8 cellular contexts compared by ENCODE assay signal in the genomic region with DNA sequence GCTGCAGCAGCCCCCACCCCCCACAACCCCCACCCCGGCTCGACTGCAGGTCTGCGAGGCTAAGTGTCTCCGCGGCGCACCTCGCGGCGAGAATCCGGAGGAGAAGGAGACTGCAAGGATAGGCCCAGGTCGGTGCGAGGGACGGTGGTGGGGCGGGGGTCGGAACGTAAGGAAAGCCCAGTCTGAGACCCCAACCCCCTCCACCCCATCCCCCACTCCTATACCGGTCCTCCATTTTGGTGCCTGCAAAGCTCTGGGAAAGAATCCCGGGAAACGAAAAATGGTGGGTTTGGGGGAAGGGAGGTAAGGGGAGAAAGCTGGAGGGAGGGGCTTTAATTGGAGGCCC. TPM values are rescaled to one million over a fixed set of nuclear protein-coding genes. Genes with fewer than 3 reads are reported as not detected.
DNase-seq lines count a peak whose midpoint lies in the region; ATAC-seq and TF ChIP-seq lines count a peak whose summit lies in the region.

No MANE protein-coding gene starts in this region.

- ATAC-seq in memory B cell (ENCODE audit: low read depth) = no peak
- ATAC-seq in HG03571 (IDR thresholded peaks at IDR 0.05; ENCODE audit: unreplicated experiment) = no peak

- H3F3A ChIP-seq in OCI-LY1 (ENCODE audit: insufficient read depth, low read length) = no peaks in the 10 kb centered on the region

- H3K4me2 ChIP-seq in OCI-LY1 (ENCODE audit: low read length) = peak overlapping the region; percentile 29; the same call in 1 of the 2 replicates

- H3K4me1 Mint-ChIP-seq in memory B cell = peaks cover 4% of the 10 kb centered on the region

- H3K36me3 ChIP-seq in OCI-LY1 (ENCODE audit: insufficient read depth, low read length) (no peaks in the 10 kb centered on the region), urinary bladder (ENCODE audit: insufficient read depth) (no peaks in the 10 kb centered on the region)

- no peaks in the 10 kb centered on the region for H3K4me1 ChIP-seq in OCI-LY1 (ENCODE audit: insufficient read depth, low read length, severe bottlenecking)
- H3K4me1 ChIP-seq in urinary bladder (ENCODE audit: insufficient read depth) = no peaks in the 10 kb centered on the region

- H3K27ac ChIP-seq in OCI-LY1 (ENCODE audit: low read depth, low read length, poor library complexity, severe bottlenecking) = no peak overlapping the region
- H3K27ac ChIP-seq in coronary artery = peak overlapping the region; percentile 61 to 75
- peak overlapping the region; percentile 38 for H3K27ac ChIP-seq in urinary bladder (ENCODE audit: low read depth)

- H3K27me3 ChIP-seq in OCI-LY1 (ENCODE audit: insufficient read depth, low read length) = no peaks in the 10 kb centered on the region

- no peaks in the 10 kb centered on the region for H3K9me3 ChIP-seq in OCI-LY1 (ENCODE audit: low read length)

- no peaks in the 10 kb centered on the region for H3K36me3 Mint-ChIP-seq in memory B cell

- DNase-seq in NCI-H1436 (lab: John Stamatoyannopoulos, UW) (peak; percentile 3), NCI-H1436 treated with DMSO at 0.1 percent for 48 hours (lab: John Stamatoyannopoulos, UW) (no peak), coronary artery (ENCODE audit: low spot score) (no peak), memory B cell (ENCODE audit: low spot score in 2 of 2) (no peak), cerebellar nuclear complex (lab: John Stamatoyannopoulos, UW) (no peak)

- H3K79me2 ChIP-seq in OCI-LY1 (ENCODE audit: insufficient read depth, low read length) = no peaks in the 10 kb centered on the region

- no peak overlapping the region for H3K9ac ChIP-seq in OCI-LY1 (ENCODE audit: low read length)

- H4K20me1 ChIP-seq in OCI-LY1 (ENCODE audit: insufficient read depth, low read length) = no peaks in the 10 kb centered on the region

- H2AFZ ChIP-seq in OCI-LY1 (ENCODE audit: low read length) = no peak overlapping the region

- TF ChIP-seq CTCF in OCI-LY1 (IDR thresholded peaks at IDR 0.05; ENCODE audit: low read length) (no peak), coronary artery (IDR thresholded peaks at IDR 0.05) (no peak)

- no peaks in the 10 kb centered on the region for H3K9me3 Mint-ChIP-seq in memory B cell

- H3K4me3 ChIP-seq in OCI-LY1 (ENCODE audit: low read depth, low read length, poor library complexity, severe bottlenecking) = peak overlapping the region; percentile 48
- H3K4me3 ChIP-seq in coronary artery = peak overlapping the region; percentile 84
- peak overlapping the region; percentile 78 for H3K4me3 ChIP-seq in urinary bladder (ENCODE audit: low read depth, low read length)

- H3K27me3 Mint-ChIP-seq in memory B cell = no peaks in the 10 kb centered on the region

- peak overlapping the region; percentile 71 for H3K4me3 Mint-ChIP-seq in memory B cell

- H3K27ac Mint-ChIP-seq in memory B cell = no peak overlapping the region

- under 1% methylated on average over 19 of the region's 19 CpGs for WGBS in urinary bladder

- H3K9me2 ChIP-seq in OCI-LY1 (ENCODE audit: low read depth, low read length) = no peaks in the 10 kb centered on the region

RNA-seq across cellular contexts. Expression of gene BEX3, which starts 0.6 kb away (rescaled TPM):
- total RNA-seq in urinary bladder = 175 TPM
- polyA plus RNA-seq in urinary bladder = 153 TPM

RNA-seq across cellular contexts. Expression of gene TCEAL9, which starts 20.6 kb away (rescaled TPM):
- total RNA-seq in urinary bladder = 102 TPM
- 102 TPM for polyA plus RNA-seq in urinary bladder

RNA-seq across cellular contexts. Expression of gene TCEAL7, which starts 46.9 kb away (rescaled TPM):
- 74.0 TPM for total RNA-seq in urinary bladder
- polyA plus RNA-seq in urinary bladder = 16.0 TPM
